13 cellular contexts compared by ENCODE assay signal in the genomic region with DNA sequence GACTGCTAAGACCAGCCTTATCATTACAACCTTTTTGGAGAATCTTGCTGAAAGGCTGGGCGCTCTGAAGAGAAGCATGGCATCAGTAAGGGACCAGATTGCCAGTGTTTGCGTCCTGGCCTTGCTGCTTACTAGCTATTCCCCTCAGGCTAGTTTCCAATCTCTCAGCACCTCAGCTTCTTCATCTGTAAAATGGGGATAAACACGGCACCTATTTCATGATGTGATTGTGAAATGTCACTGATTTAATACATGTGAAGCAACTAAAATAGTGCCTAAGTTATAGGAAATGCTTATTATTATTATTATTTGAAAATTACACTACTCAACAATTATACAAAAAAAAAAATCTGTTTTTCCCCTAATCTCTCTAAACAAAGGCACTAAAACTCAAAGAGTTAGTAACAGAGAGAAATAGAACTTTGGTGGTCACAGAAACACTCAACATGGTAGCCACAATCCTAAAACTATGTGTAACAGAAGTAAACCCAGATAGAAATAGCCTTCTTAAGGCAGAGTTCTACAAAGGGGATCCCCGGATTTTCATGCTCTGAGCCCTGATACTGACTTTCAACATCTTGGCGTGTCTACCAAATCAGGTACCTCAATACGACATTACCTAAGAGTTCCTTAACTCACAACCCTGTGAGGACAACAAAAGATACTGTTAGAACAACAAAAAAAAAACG.
A peak's percentile ranks its signal among the peaks of the same experiment; 100 is the strongest.
DNase-seq lines count a peak whose midpoint lies in the region; ATAC-seq and TF ChIP-seq lines count a peak whose summit lies in the region.
"Had no signal": no experiment of that assay in that cellular context is flagged by ENCODE, and none has a peak within 500 bp of the region (broad histone marks: within the 10 kb centered on the region; RNA-seq: fewer than 3 reads in every experiment).

No MANE protein-coding gene starts in this region.

- H3K4me1 Mint-ChIP-seq in MCF 10A (ENCODE audit: insufficient read depth, unreplicated experiment), result peaks cover 10% of the 10 kb centered on the region
- peaks cover 47% of the 10 kb centered on the region for H3K4me1 Mint-ChIP-seq in activated CD4-positive, alpha-beta memory T cell treated with anti-CD3 and anti-CD28 coated beads, Interleukin-2, amount 10 ng/mL, durations not matched to agents 7 days and 5 days
- H3K4me1 Mint-ChIP-seq in stimulated activated naive CD8-positive, alpha-beta T cell treated with anti-CD3 and anti-CD28 coated beads, Interleukin-15, Interleukin-2, amounts not matched to agents 100 ng/mL and 50 ng/mL, for 24 hours (ENCODE audit: low read depth), result peaks cover 43% of the 10 kb centered on the region
- H3K4me1 Mint-ChIP-seq: GM23338 had no signal

- H3K9me3 Mint-ChIP-seq in MCF 10A (ENCODE audit: unreplicated experiment), result no peaks in the 10 kb centered on the region
- no peaks in the 10 kb centered on the region for H3K9me3 Mint-ChIP-seq in activated CD4-positive, alpha-beta memory T cell treated with anti-CD3 and anti-CD28 coated beads, Interleukin-2, amount 10 ng/mL, durations not matched to agents 7 days and 5 days
- H3K9me3 Mint-ChIP-seq in stimulated activated naive CD8-positive, alpha-beta T cell treated with anti-CD3 and anti-CD28 coated beads, Interleukin-15, Interleukin-2, amounts not matched to agents 100 ng/mL and 50 ng/mL, for 24 hours, result no peaks in the 10 kb centered on the region
- H3K9me3 Mint-ChIP-seq: GM23338 had no signal

- dilution Hi-C loops in mammary epithelial cell (cut with HindIII; ENCODE audit: low sequenced_read_pairs), result no loop called here

- ATAC-seq in HG02763 (IDR thresholded peaks at IDR 0.05; ENCODE audit: unreplicated experiment), result peak; percentile 32
- ATAC-seq: gastroesophageal sphincter, GM23338, left ventricle myocardium superior had no signal

- H3K27ac Mint-ChIP-seq in MCF 10A (ENCODE audit: low read depth, unreplicated experiment), result no peak overlapping the region
- H3K27ac Mint-ChIP-seq in activated CD4-positive, alpha-beta memory T cell treated with anti-CD3 and anti-CD28 coated beads, Interleukin-2, amount 10 ng/mL, durations not matched to agents 7 days and 5 days, result peak overlapping the region; percentile 31
- peak overlapping the region; percentile 73 for H3K27ac Mint-ChIP-seq in stimulated activated naive CD8-positive, alpha-beta T cell treated with anti-CD3 and anti-CD28 coated beads, Interleukin-15, Interleukin-2, amounts not matched to agents 100 ng/mL and 50 ng/mL, for 24 hours
- H3K27ac Mint-ChIP-seq: GM23338 had no signal

- H3K27me3 Mint-ChIP-seq in MCF 10A (ENCODE audit: insufficient read depth, unreplicated experiment), result no peaks in the 10 kb centered on the region
- H3K27me3 Mint-ChIP-seq in activated CD4-positive, alpha-beta memory T cell treated with anti-CD3 and anti-CD28 coated beads, Interleukin-2, amount 10 ng/mL, durations not matched to agents 7 days and 5 days, result peaks cover 18% of the 10 kb centered on the region
- peaks cover 9% of the 10 kb centered on the region for H3K27me3 Mint-ChIP-seq in stimulated activated naive CD8-positive, alpha-beta T cell treated with anti-CD3 and anti-CD28 coated beads, Interleukin-15, Interleukin-2, amounts not matched to agents 100 ng/mL and 50 ng/mL, for 24 hours

- no peak for TF ChIP-seq CTCF in mammary epithelial cell (conservative IDR thresholded peaks at IDR 0.05 in 1 of 2, IDR thresholded peaks at IDR 0.05 in 1 of 2; ENCODE audit: extremely low read depth in 1 of 2, insufficient read depth in 1 of 2, low read depth in 1 of 2, low read length in 2 of 2)
- TF ChIP-seq CTCF in MCF 10A (IDR thresholded peaks at IDR 0.05; ENCODE audit: unreplicated experiment), result no peak

- no peaks in the 10 kb centered on the region for H3K9me3 ChIP-seq in mammary epithelial cell (replicated peaks; ENCODE audit: insufficient read depth, low read length)
- H3K9me3 ChIP-seq: gastroesophageal sphincter, SJSA1 had no signal

- no peak overlapping the region for H3K9ac ChIP-seq in mammary epithelial cell (ENCODE audit: insufficient read depth, low read length)

- no TSS peak for BruUV-seq in mammary epithelial cell (replicated peaks; lab: Mats Ljungman, UMichigan)
- no TSS peak for BruUV-seq in MCF 10A (replicated peaks; lab: Mats Ljungman, UMichigan)

- H3K79me2 ChIP-seq in mammary epithelial cell (ENCODE audit: insufficient read depth, low read length), result no peaks in the 10 kb centered on the region

- no peak overlapping the region for H3K4me2 ChIP-seq in mammary epithelial cell (ENCODE audit: insufficient read depth, low read depth, low read length)
- H3K4me2 ChIP-seq: GM23338 had no signal

- no peaks in the 10 kb centered on the region for H3K36me3 ChIP-seq in mammary epithelial cell (ENCODE audit: insufficient read depth, low read length)
- H3K36me3 ChIP-seq: gastroesophageal sphincter, SJSA1 had no signal

- intact Hi-C loops in mammary epithelial cell (cut with micrococcal nuclease), result loop anchor here (5.0 kb wide), 1 partner anchor 44 kb away; no protein-coding TSS in a partner anchor
- intact Hi-C loops in MCF 10A (cut with micrococcal nuclease), result no loop called here

- no peak overlapping the region for H3K27ac ChIP-seq in mammary epithelial cell (ENCODE audit: insufficient read depth, low read depth, low read length)
- H3K27ac ChIP-seq: gastroesophageal sphincter, SJSA1 had no signal

- 94% methylated on average over 7 of the region's 7 CpGs for WGBS in mammary epithelial cell (ENCODE audit: low coverage, missing lambda C conversion rate)

- POLR2A ChIA-PET in MCF 10A (lab: Yijun Ruan, JAX), result no interaction called here
- POLR2A ChIA-PET in activated CD4-positive, alpha-beta memory T cell treated with anti-CD3 and anti-CD28 coated beads, Interleukin-2, amount 10 ng/mL, durations not matched to agents 7 days and 5 days (lab: Charles Lee), result interaction anchor here (1.2 kb wide), 1 partner anchor 63 kb away, joined by 4 read pairs; no protein-coding TSS in a partner anchor

- H3K27me3 ChIP-seq in mammary epithelial cell (ENCODE audit: insufficient read depth, low read length), result no peaks in the 10 kb centered on the region
- H3K27me3 ChIP-seq: gastroesophageal sphincter, SJSA1 had no signal

- DNase-seq in mammary epithelial cell (peak; percentile 41), MCF 10A (ENCODE audit: unreplicated experiment) (no peak), OCI-M2 (lab: John Stamatoyannopoulos, UW; ENCODE audit: unreplicated experiment) (no peak), HPDE6-E6E7 (ENCODE audit: extremely low spot score) (no peak), HUDEP-2 (lab: John Stamatoyannopoulos, UW; ENCODE audit: unreplicated experiment in 76 of 76) (no peak)
- DNase-seq in activated CD4-positive, alpha-beta memory T cell treated with anti-CD3 and anti-CD28 coated beads, Interleukin-2, amount 10 ng/mL, durations not matched to agents 7 days and 5 days, result no peak
- DNase-seq: left ventricle myocardium superior, NCI-H2227 treated with DMSO at 0.1 percent for 48 hours had no signal

- CTCF ChIA-PET in mammary epithelial cell (lab: Charles Lee; ENCODE audit: low non-redundant PET) (no interaction called here), MCF 10A (lab: Yijun Ruan, JAX) (interaction anchor here (0.6 to 1.0 kb wide), 2 partner anchors 9 to 522 kb away, joined by 3 to 4 read pairs; no protein-coding TSS in a partner anchor)
- CTCF ChIA-PET in activated CD4-positive, alpha-beta memory T cell treated with anti-CD3 and anti-CD28 coated beads, Interleukin-2, amount 10 ng/mL, durations not matched to agents 7 days and 5 days (lab: Charles Lee), result no interaction called here

- H3K36me3 Mint-ChIP-seq in MCF 10A (ENCODE audit: insufficient read depth, unreplicated experiment), result no peaks in the 10 kb centered on the region
- H3K36me3 Mint-ChIP-seq in activated CD4-positive, alpha-beta memory T cell treated with anti-CD3 and anti-CD28 coated beads, Interleukin-2, amount 10 ng/mL, durations not matched to agents 7 days and 5 days (ENCODE audit: low read depth), result no peaks in the 10 kb centered on the region
- no peaks in the 10 kb centered on the region for H3K36me3 Mint-ChIP-seq in stimulated activated naive CD8-positive, alpha-beta T cell treated with anti-CD3 and anti-CD28 coated beads, Interleukin-15, Interleukin-2, amounts not matched to agents 100 ng/mL and 50 ng/mL, for 24 hours (ENCODE audit: low read depth)

- no peaks in the 10 kb centered on the region for H4K20me1 ChIP-seq in mammary epithelial cell (ENCODE audit: insufficient read depth, low read length)

- peaks cover 34% of the 10 kb centered on the region for H3K4me1 ChIP-seq in mammary epithelial cell (ENCODE audit: insufficient read depth, low read length)

- H3K4me3 ChIP-seq in mammary epithelial cell (replicated peaks in 1 of 3; ENCODE audit: insufficient read depth in 1 of 3, low read depth in 2 of 3, low read length in 3 of 3), result no peak overlapping the region
- H3K4me3 ChIP-seq: gastroesophageal sphincter, GM23338, SJSA1 had no signal

- in situ Hi-C loops in mammary epithelial cell (cut with MboI; ENCODE audit: low sequenced_read_pairs in 2 of 2), result no loop called here

- no peak overlapping the region for H3K4me3 Mint-ChIP-seq in MCF 10A (ENCODE audit: unreplicated experiment)
- peak overlapping the region; percentile 38 for H3K4me3 Mint-ChIP-seq in activated CD4-positive, alpha-beta memory T cell treated with anti-CD3 and anti-CD28 coated beads, Interleukin-2, amount 10 ng/mL, durations not matched to agents 7 days and 5 days
- H3K4me3 Mint-ChIP-seq in stimulated activated naive CD8-positive, alpha-beta T cell treated with anti-CD3 and anti-CD28 coated beads, Interleukin-15, Interleukin-2, amounts not matched to agents 100 ng/mL and 50 ng/mL, for 24 hours, result peak overlapping the region; percentile 54
- H3K4me3 Mint-ChIP-seq: GM23338 had no signal

- no peak overlapping the region for H2AFZ ChIP-seq in mammary epithelial cell (ENCODE audit: low read depth, low read length)
- H2AFZ ChIP-seq: GM23338 had no signal
